ENCODE assay signal across 8 cellular contexts in the genomic region with DNA sequence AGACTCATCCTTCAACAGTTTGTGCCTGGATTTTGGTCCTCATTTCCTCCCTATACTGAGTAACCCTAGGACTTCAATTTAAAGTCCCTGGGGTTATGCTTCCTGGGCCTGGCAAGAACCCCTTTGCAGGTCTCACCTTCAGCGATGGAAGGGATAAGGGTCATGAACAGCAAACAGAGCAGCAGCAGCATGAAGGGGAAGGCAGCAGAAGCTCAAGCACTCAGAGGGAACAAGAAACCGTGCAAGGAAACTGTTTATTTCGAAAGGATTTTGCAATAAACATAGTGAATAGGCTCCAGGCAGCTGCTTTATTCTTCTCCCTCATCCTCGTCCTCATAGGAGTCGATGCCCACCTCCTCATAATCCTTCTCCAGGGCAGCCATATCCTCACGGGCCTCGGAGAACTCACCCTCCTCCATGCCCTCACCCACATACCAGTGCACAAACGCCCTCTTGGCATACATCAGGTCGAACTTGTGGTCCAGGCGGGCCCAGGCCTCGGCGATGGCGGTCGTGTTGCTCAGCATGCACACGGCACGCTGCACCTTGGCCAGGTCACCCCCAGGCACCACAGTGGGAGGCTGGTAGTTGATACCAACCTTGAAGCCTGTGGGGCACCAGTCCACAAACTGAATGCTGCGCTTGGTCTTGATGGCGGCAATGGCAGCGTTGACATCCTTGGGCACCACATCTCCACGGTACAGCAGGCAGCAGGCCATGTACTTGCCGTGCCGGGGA. TPM values are rescaled to one million over a fixed set of nuclear protein-coding genes. Genes with fewer than 3 reads are reported as not detected.
DNase-seq lines count a peak whose midpoint lies in the region; ATAC-seq, FAIRE-seq and TF ChIP-seq lines count a peak whose summit lies in the region.

No MANE protein-coding gene starts in this region.

- H3K9ac ChIP-seq in endothelial cell of umbilical vein (replicated peaks; ENCODE audit: extremely low read depth, insufficient read depth, low read length), result peak overlapping the region; percentile 49

- intact Hi-C loops in endothelial cell of umbilical vein (cut with micrococcal nuclease) (no loop called here), gastrocnemius medialis (cut with DNase I; ENCODE audit: low total_unique reads) (loop anchor here (5.0 kb wide), 1 partner anchor 253 kb away; no protein-coding TSS in a partner anchor)

- TF ChIP-seq CTCF in Peyer's patch (IDR thresholded peaks at IDR 0.05) (no peak), endothelial cell of umbilical vein (IDR thresholded peaks at IDR 0.05; ENCODE audit: extremely low read depth in 1 of 2, insufficient read depth in 1 of 2, low read depth in 1 of 2, low read length in 2 of 2) (no peak), gastrocnemius medialis (IDR thresholded peaks at IDR 0.05 in 4 of 5, conservative IDR thresholded peaks at IDR 0.05 in 1 of 5) (no peak)

- H4K20me1 ChIP-seq in endothelial cell of umbilical vein (replicated peaks; ENCODE audit: control insufficient read depth, extremely low read depth, insufficient read depth, low read length), result no peaks in the 10 kb centered on the region

- in situ Hi-C loops in gastrocnemius medialis (cut with MboI; ENCODE audit: low sequenced_read_pairs in 4 of 4), result no loop called here

- CTCF ChIA-PET in endothelial cell of umbilical vein (lab: Charles Lee), result interaction anchor here (1.3 to 3.3 kb wide), 5 partner anchors 11 to 270 kb away, joined by 3 to 25 read pairs (median 8); a partner anchor contains a TSS

- TF ChIP-seq POLR2A in Peyer's patch (IDR thresholded peaks at IDR 0.05), result no peak
- TF ChIP-seq POLR2A in endothelial cell of umbilical vein (IDR thresholded peaks at IDR 0.05; ENCODE audit: low read depth, low read length), result no peak
- TF ChIP-seq POLR2A in gastrocnemius medialis (IDR thresholded peaks at IDR 0.05), result no peak

- peaks cover 15% of the 10 kb centered on the region for H3K79me2 ChIP-seq in endothelial cell of umbilical vein (ENCODE audit: control insufficient read depth, insufficient read depth, low read length)

- no peak for FAIRE-seq in endothelial cell of umbilical vein (lab: Jason Lieb, UNC)

- H3K36me3 ChIP-seq in Peyer's patch (peaks cover 0 to 13% (median 0%) of the 10 kb centered on the region in 3 donors), endothelial cell of umbilical vein (ENCODE audit: control insufficient read depth in 2 of 2, extremely low read depth in 1 of 2, insufficient read depth in 2 of 2, low read length in 2 of 2) (peaks cover 2% of the 10 kb centered on the region in 2 experiments), gastrocnemius medialis (peaks cover 0 to 33% of the 10 kb centered on the region in 2 donors)

- no peak overlapping the region for H3K4me2 ChIP-seq in endothelial cell of umbilical vein (ENCODE audit: insufficient read depth, low read length)

- DNase-seq in GF-D8 (lab: John Stamatoyannopoulos, UW) (peak; percentile 79), Peyer's patch (no peak), endothelial cell of umbilical vein (ENCODE audit: low read depth, low spot score) (no peak), gastrocnemius medialis (no peak)
- DNase-seq in stimulated activated CD4-positive, alpha-beta T cell treated with anti-CD3 and anti-CD28 coated beads, Interleukin-4, amount 100 ng/mL, for 24 hours, result no peak
- no peak for DNase-seq in NK-92 treated with Interleukin-12 subunit alpha and Interleukin-12 subunit beta, amount 100 ng/mL, for 24 hours (lab: John Stamatoyannopoulos, UW)

- dilution Hi-C loops in endothelial cell of umbilical vein (cut with MboI; ENCODE audit: extremely low pct_ligation_motif_present, low sequenced_read_pairs), result no loop called here

- no peak for ATAC-seq in gastrocnemius medialis
- no peak for ATAC-seq in HG03378 (IDR thresholded peaks at IDR 0.05; ENCODE audit: unreplicated experiment)
- no peak for ATAC-seq in HG02852 (IDR thresholded peaks at IDR 0.05; ENCODE audit: unreplicated experiment)

- no peak overlapping the region for H2AFZ ChIP-seq in endothelial cell of umbilical vein (ENCODE audit: low read depth, low read length)

- H3K4me3 ChIP-seq in Peyer's patch (peak overlapping the region; percentile 1 to 38 (median 6)), endothelial cell of umbilical vein (replicated peaks in 1 of 3; ENCODE audit: insufficient read depth in 1 of 3, low read depth in 1 of 3, low read length in 3 of 3) (no peak overlapping the region), gastrocnemius medialis (peak overlapping the region; percentile 8 to 37 (median 30))

- BruUV-seq in endothelial cell of umbilical vein (replicated peaks; lab: Mats Ljungman, UMichigan), result no TSS peak

- H3K27ac ChIP-seq in Peyer's patch (peak overlapping the region; percentile 91 to 98 (median 92)), endothelial cell of umbilical vein (ENCODE audit: insufficient read depth, low read depth, low read length) (peak overlapping the region; percentile 75), gastrocnemius medialis (peak overlapping the region; percentile 91 to 99 (median 96))

- no peaks in the 10 kb centered on the region for H3K9me1 ChIP-seq in endothelial cell of umbilical vein (replicated peaks; ENCODE audit: control insufficient read depth, extremely low read depth, insufficient read depth, low read length)

- peaks cover 7 to 83% (median 50%) of the 10 kb centered on the region in 4 donors for H3K4me1 ChIP-seq in Peyer's patch
- H3K4me1 ChIP-seq in endothelial cell of umbilical vein (ENCODE audit: control insufficient read depth, extremely low read depth, insufficient read depth, low read length), result peaks cover 46% of the 10 kb centered on the region
- peaks cover 59 to 82% of the 10 kb centered on the region in 2 donors for H3K4me1 ChIP-seq in gastrocnemius medialis

- no peaks in the 10 kb centered on the region for H3K27me3 ChIP-seq in Peyer's patch
- peaks cover 8% of the 10 kb centered on the region in 2 experiments for H3K27me3 ChIP-seq in endothelial cell of umbilical vein (ENCODE audit: control insufficient read depth in 2 of 2, insufficient read depth in 2 of 2, low read length in 2 of 2)
- H3K27me3 ChIP-seq in gastrocnemius medialis, result no peaks in the 10 kb centered on the region

- H3K9me3 ChIP-seq in Peyer's patch (no peaks in the 10 kb centered on the region), endothelial cell of umbilical vein (replicated peaks; ENCODE audit: control insufficient read depth, insufficient read depth, low read length) (no peaks in the 10 kb centered on the region), gastrocnemius medialis (no peaks in the 10 kb centered on the region)

- POLR2A ChIA-PET in endothelial cell of umbilical vein (lab: Charles Lee), result interaction anchor here (0.8 to 1.5 kb wide), 4 partner anchors 21 to 33 kb away, joined by 3 to 7 read pairs (median 3); a partner anchor contains a TSS

RNA-seq across cellular contexts. Expression of a gene that starts 2.8 kb away (rescaled TPM):
- total RNA-seq in Peyer's patch (not detected), endothelial cell of umbilical vein (not detected in 2 replicates), gastrocnemius medialis (not detected)
- polyA plus RNA-seq in endothelial cell of umbilical vein, result not detected in 2 replicates
- polyA plus RNA-seq in endothelial cell of umbilical vein (2011; cell fraction: cytosol; rRNA removed), result not detected in 2 replicates
- not detected in 2 replicates for polyA plus RNA-seq in endothelial cell of umbilical vein (2011; cell fraction: nucleus; rRNA removed)
- not detected in 2 replicates for polyA plus RNA-seq in endothelial cell of umbilical vein (2012)
- not detected in 2 replicates for polyA minus RNA-seq in endothelial cell of umbilical vein
- polyA minus RNA-seq in endothelial cell of umbilical vein (2011; cell fraction: cytosol; rRNA and poly(A)+ RNA removed), result not detected
- not detected in 2 replicates for polyA minus RNA-seq in endothelial cell of umbilical vein (2011; cell fraction: nucleus; rRNA and poly(A)+ RNA removed)

RNA-seq across cellular contexts. Expression of a gene that starts 3.5 kb away (rescaled TPM):
- total RNA-seq in Peyer's patch (100 to 1,000 TPM in 3 of 4 donors, 10 to 100 TPM in 1; 49.5 to 137 (median 129) TPM), endothelial cell of umbilical vein (10.7 and 16.5 TPM in 2 replicates), gastrocnemius medialis (100 to 1,000 TPM; 351 to 797 (median 386) TPM)
- polyA plus RNA-seq in endothelial cell of umbilical vein, result 24.8 and 29.4 TPM in 2 replicates
- polyA plus RNA-seq in endothelial cell of umbilical vein (2011; cell fraction: cytosol; rRNA removed), result 15.2 and 17.9 TPM in 2 replicates
- polyA plus RNA-seq in endothelial cell of umbilical vein (2011; cell fraction: nucleus; rRNA removed), result 20.2 and 22.9 TPM in 2 replicates
- 6.8 and 13.8 TPM in 2 replicates for polyA plus RNA-seq in endothelial cell of umbilical vein (2012)
- 10.0 and 10.5 TPM in 2 replicates for polyA minus RNA-seq in endothelial cell of umbilical vein
- polyA minus RNA-seq in endothelial cell of umbilical vein (2011; cell fraction: cytosol; rRNA and poly(A)+ RNA removed), result 31.2 TPM
- polyA minus RNA-seq in endothelial cell of umbilical vein (2011; cell fraction: nucleus; rRNA and poly(A)+ RNA removed), result 1.6 and 3.9 TPM in 2 replicates

RNA-seq across cellular contexts. Expression of a gene that starts 4.9 kb away (rescaled TPM):
- total RNA-seq in Peyer's patch, result 10 to 100 TPM; 19.4 to 27.1 (median 24.3) TPM
- 18.8 and 21.1 TPM in 2 replicates for total RNA-seq in endothelial cell of umbilical vein
- polyA plus RNA-seq in endothelial cell of umbilical vein, result 61.3 and 63.2 TPM in 2 replicates
- polyA plus RNA-seq in endothelial cell of umbilical vein (2011; cell fraction: cytosol; rRNA removed), result 40.9 and 45.9 TPM in 2 replicates
- 40.4 and 43.8 TPM in 2 replicates for polyA plus RNA-seq in endothelial cell of umbilical vein (2011; cell fraction: nucleus; rRNA removed)
- 21.1 and 32.4 TPM in 2 replicates for polyA plus RNA-seq in endothelial cell of umbilical vein (2012)
- polyA minus RNA-seq in endothelial cell of umbilical vein, result 37.4 and 43.2 TPM in 2 replicates
- polyA minus RNA-seq in endothelial cell of umbilical vein (2011; cell fraction: cytosol; rRNA and poly(A)+ RNA removed), result 13.6 TPM
- 27.8 and 28.3 TPM in 2 replicates for polyA minus RNA-seq in endothelial cell of umbilical vein (2011; cell fraction: nucleus; rRNA and poly(A)+ RNA removed)
- 10 to 100 TPM in 3 of 4 donors, 1 to 10 TPM in 1; 4.4 to 19.3 (median 14.2) TPM for total RNA-seq in gastrocnemius medialis

RNA-seq across cellular contexts. Expression of a gene that starts 5.0 kb away (rescaled TPM):
- total RNA-seq in Peyer's patch, result 1 to 10 TPM in 3 of 4 donors, not detected in 1; 2.7 to 9.5 (median 7.0) TPM
- total RNA-seq in endothelial cell of umbilical vein, result 9.2 and 9.5 TPM in 2 replicates
- 11.9 and 13.6 TPM in 2 replicates for polyA plus RNA-seq in endothelial cell of umbilical vein
- polyA plus RNA-seq in endothelial cell of umbilical vein (2011; cell fraction: cytosol; rRNA removed), result 9.2 and 10.7 TPM in 2 replicates
- 15.2 and 18.4 TPM in 2 replicates for polyA plus RNA-seq in endothelial cell of umbilical vein (2011; cell fraction: nucleus; rRNA removed)
- 9.4 and 17.0 TPM in 2 replicates for polyA plus RNA-seq in endothelial cell of umbilical vein (2012)
- polyA minus RNA-seq in endothelial cell of umbilical vein, result 17.0 and 21.3 TPM in 2 replicates
- 3.9 TPM for polyA minus RNA-seq in endothelial cell of umbilical vein (2011; cell fraction: cytosol; rRNA and poly(A)+ RNA removed)
- polyA minus RNA-seq in endothelial cell of umbilical vein (2011; cell fraction: nucleus; rRNA and poly(A)+ RNA removed), result 6.2 and 7.7 TPM in 2 replicates
- 1 to 10 TPM; 1.0 to 3.6 (median 1.3) TPM for total RNA-seq in gastrocnemius medialis

RNA-seq across cellular contexts. Expression of a gene that starts 20.6 kb away (rescaled TPM):
- total RNA-seq in Peyer's patch (100 to 1,000 TPM in 3 of 4 donors, 10 to 100 TPM in 1; 79.9 to 338 (median 164) TPM), endothelial cell of umbilical vein (34.0 and 36.2 TPM in 2 replicates), gastrocnemius medialis (10 to 100 TPM; 13.0 to 23.0 (median 19.1) TPM)
- polyA plus RNA-seq in endothelial cell of umbilical vein, result 23.4 and 26.5 TPM in 2 replicates
- 9.5 and 11.3 TPM in 2 replicates for polyA plus RNA-seq in endothelial cell of umbilical vein (2011; cell fraction: cytosol; rRNA removed)
- 247 and 254 TPM in 2 replicates for polyA plus RNA-seq in endothelial cell of umbilical vein (2011; cell fraction: nucleus; rRNA removed)
- 17.9 and 20.6 TPM in 2 replicates for polyA plus RNA-seq in endothelial cell of umbilical vein (2012)
- polyA minus RNA-seq in endothelial cell of umbilical vein, result 24.7 and 30.2 TPM in 2 replicates
- polyA minus RNA-seq in endothelial cell of umbilical vein (2011; cell fraction: cytosol; rRNA and poly(A)+ RNA removed), result 13.5 TPM
- polyA minus RNA-seq in endothelial cell of umbilical vein (2011; cell fraction: nucleus; rRNA and poly(A)+ RNA removed), result 51.8 and 63.3 TPM in 2 replicates

Comparison
In these comparisons a context has a peak if more than half of its experiments do, and no peak if none do; other contexts are left out.
1. H3K4me3 ChIP-seq: peak in Peyer's patch (4 of 4) and gastrocnemius medialis (4 of 4); none in endothelial cell of umbilical vein (0 of 3).
2. Peak in every context shown above with its lines, with median percentiles within 50 percentile points of each other: H3K27ac ChIP-seq.